Comparison of ENCODE assay signal across 17 cellular contexts in the genomic region with DNA sequence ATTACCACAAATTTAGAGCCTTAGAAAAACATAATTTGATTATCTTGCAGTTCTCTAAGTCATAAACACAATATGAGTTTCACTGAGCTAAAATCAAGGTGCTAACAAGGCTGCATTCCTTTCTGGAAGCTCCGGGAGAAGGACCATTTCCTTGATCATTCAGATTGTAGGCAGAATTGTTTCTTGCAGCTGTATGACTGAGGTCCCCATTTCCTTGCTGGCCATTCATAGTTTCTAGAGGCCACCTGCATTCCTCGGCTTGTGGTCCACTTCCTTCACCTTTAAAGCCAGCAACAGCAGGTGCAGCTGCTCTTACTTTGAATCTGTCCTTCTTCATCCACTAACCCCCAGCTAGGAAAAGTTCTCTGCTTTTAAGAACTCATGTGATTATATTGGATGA. TPM values are rescaled to one million over a fixed set of nuclear protein-coding genes. Genes with fewer than 3 reads are reported as not detected.
DNase-seq lines count a peak whose midpoint lies in the region; ATAC-seq, FAIRE-seq and TF ChIP-seq lines count a peak whose summit lies in the region.
"Had no signal": no experiment of that assay in that cellular context is flagged by ENCODE, and none has a peak within 500 bp of the region (broad histone marks: within the 10 kb centered on the region; RNA-seq: fewer than 3 reads in every experiment).

No MANE protein-coding gene starts in this region.

- H4K8ac ChIP-seq in H1 (ENCODE audit: extremely low read depth, insufficient read depth, low read length) (no peak overlapping the region), mesendoderm (ENCODE audit: low read depth, low read length) (no peak overlapping the region)

- intact Hi-C loops in esophagus muscularis mucosa (cut with DNase I) = no loop called here

- H2BK5ac ChIP-seq in H1 (ENCODE audit: low read depth, low read length) = no peak overlapping the region
- no peak overlapping the region for H2BK5ac ChIP-seq in mesendoderm (ENCODE audit: low read length)

- H3K4me2 ChIP-seq in A549 (no peak overlapping the region), H1 (ENCODE audit: insufficient read depth in 1 of 2, low read depth in 2 of 2, low read length in 2 of 2) (no peak overlapping the region), mesendoderm (ENCODE audit: low read length) (no peak overlapping the region)
- H3K4me2 ChIP-seq: BLaER1 had no signal

- H3K4me1 ChIP-seq in A549 (no peaks in the 10 kb centered on the region), HUES64 (ENCODE audit: insufficient read depth, low read length) (no peaks in the 10 kb centered on the region), H1 (replicated peaks in 1 of 4; ENCODE audit: control insufficient read depth in 3 of 4, insufficient read depth in 4 of 4, low read length in 3 of 4) (no peaks in the 10 kb centered on the region), mesendoderm (ENCODE audit: control insufficient read depth, low read depth, low read length) (no peaks in the 10 kb centered on the region), esophagus muscularis mucosa (no peaks in the 10 kb centered on the region)
- H3K4me1 ChIP-seq: BLaER1, HAP-1 had no signal

- H3K27ac ChIP-seq in A549 (no peak overlapping the region), HUES64 (ENCODE audit: low read depth, low read length) (peak overlapping the region; percentile 45; the same call in 1 of the 2 replicates), H1 (ENCODE audit: low read depth, low read length) (no peak overlapping the region), mesendoderm (ENCODE audit: low read depth, low read length) (no peak overlapping the region), esophagus muscularis mucosa (replicated peaks in 1 of 4) (no peak overlapping the region)
- H3K27ac ChIP-seq: 22Rv1, BLaER1, HL-60 had no signal

- peaks cover 14% of the 10 kb centered on the region for H3K9me3 ChIP-seq in A549
- 0 out of 2 replicates have a peak, but pooled peaks cover 2% of the 10 kb centered on the region for H3K9me3 ChIP-seq in HUES64 (ENCODE audit: insufficient read depth, low read depth, low read length)
- 0 out of 4 replicates have a peak, but pooled peaks cover 0 to 3% of the 10 kb centered on the region in 2 experiments for H3K9me3 ChIP-seq in H1 (ENCODE audit: insufficient read depth in 2 of 2, low read depth in 1 of 2, low read length in 1 of 2)
- H3K9me3 ChIP-seq in esophagus muscularis mucosa = peaks cover 0 to 7% (median 3%) of the 10 kb centered on the region in 4 donors
- H3K9me3 ChIP-seq: HAP-1 had no signal

- 94% methylated on average over 2 of the region's 2 CpGs for WGBS in A549 (ENCODE audit: missing lambda C conversion rate)
- WGBS in HUES64 = 90% methylated on average over 2 of the region's 2 CpGs
- 80% methylated on average over 2 of the region's 2 CpGs; no CpG with 5 or more reads in 1 of the 2 experiments for WGBS in H1 (ENCODE audit: extremely low coverage in 1 of 2, insufficient coverage in 1 of 2, insufficient read length in 1 of 2, insufficient replicate concordance in 2 of 2, low coverage in 1 of 2, low lambda C conversion rate in 2 of 2, missing lambda C conversion rate in 1 of 2), 2 experiments
- WGBS in mesendoderm (ENCODE audit: extremely low coverage, insufficient coverage, low lambda C conversion rate) = no CpG with 5 or more reads among the region's 2 CpGs
- WGBS in esophagus muscularis mucosa = 90% methylated on average over 2 of the region's 2 CpGs

- no peaks in the 10 kb centered on the region for H3K79me1 ChIP-seq in H1 (ENCODE audit: low read depth, low read length)
- H3K79me1 ChIP-seq in mesendoderm (ENCODE audit: low read length) = no peaks in the 10 kb centered on the region

- no peak for DNase-seq in A549 (ENCODE audit: low read depth in 1 of 2, low spot score in 1 of 2)
- DNase-seq in H1 (ENCODE audit: low read depth in 1 of 2, low spot score in 2 of 2) = no peak
- peak; percentile 10 for DNase-seq in mesendoderm
- DNase-seq in NCI-H526 (lab: John Stamatoyannopoulos, UW) = no peak
- DNase-seq in NOMO-1 treated with dmso at 0.1 percent for 144 hours (lab: John Stamatoyannopoulos, UW; ENCODE audit: unreplicated experiment) = no peak
- no peak for DNase-seq in esophagus muscularis mucosa (ENCODE audit: extremely low spot score)
- DNase-seq: CD4-positive, alpha-beta memory T cell; DMS79 treated with DMSO at 0.1 percent for 48 hours; GF-D8; GOT3; IMR-90 had no signal

- TF ChIP-seq CTCF in A549 (IDR thresholded peaks at IDR 0.05) (no peak), H1 (IDR thresholded peaks at IDR 0.05; ENCODE audit: control extremely low read depth in 1 of 3, insufficient read depth in 1 of 3, low read depth in 1 of 3, low read length in 3 of 3) (no peak), esophagus muscularis mucosa (IDR thresholded peaks at IDR 0.05) (no peak)

- CTCF ChIA-PET in A549 (lab: Yijun Ruan, JAX) = interaction anchor here (1.3 to 3.1 kb wide), 4 partner anchors 115 to 334 kb away, joined by 6 to 20 read pairs (median 8); a partner anchor contains a TSS
- CTCF ChIA-PET in H1 (lab: Charles Lee; ENCODE audit: partially characterized antibody) = interaction anchor here (0.9 to 1.2 kb wide), 2 partner anchors 10 to 207 kb away, joined by 3 to 4 read pairs; no protein-coding TSS in a partner anchor

- no peaks in the 10 kb centered on the region for H3K23me2 ChIP-seq in H1 (ENCODE audit: low read depth, low read length)

- ATAC-seq in A549 = no peak
- ATAC-seq: K562 had no signal

- no peak overlapping the region for H4K91ac ChIP-seq in H1 (replicated peaks; ENCODE audit: insufficient read length, low read length)

- H2BK15ac ChIP-seq in H1 (ENCODE audit: low read length) (no peak overlapping the region), mesendoderm (replicated peaks; ENCODE audit: low read depth) (no peak overlapping the region)

- no peak overlapping the region for H3K9ac ChIP-seq in HUES64 (ENCODE audit: low read depth, low read length)
- no peak overlapping the region for H3K9ac ChIP-seq in H1 (replicated peaks in 1 of 4; ENCODE audit: extremely low read depth in 1 of 4, low read depth in 3 of 4, low read length in 3 of 4)
- no peak overlapping the region for H3K9ac ChIP-seq in mesendoderm (ENCODE audit: low read length)
- H3K9ac ChIP-seq: BLaER1 had no signal

- H2AK5ac ChIP-seq in H1 (ENCODE audit: low read depth, low read length) (no peak overlapping the region), mesendoderm (ENCODE audit: low read length) (no peak overlapping the region)

- H3K4ac ChIP-seq in H1 (replicated peaks; ENCODE audit: insufficient read length, low read depth, low read length) = no peak overlapping the region
- no peak overlapping the region for H3K4ac ChIP-seq in mesendoderm (ENCODE audit: low read depth, low read length)

- H3K18ac ChIP-seq in H1 (ENCODE audit: extremely low read depth, low read length) (no peak overlapping the region), mesendoderm (ENCODE audit: low read length) (no peak overlapping the region)

- POLR2A ChIA-PET in A549 (lab: Yijun Ruan, JAX) (no interaction called here), H1 (lab: Charles Lee; ENCODE audit: partially characterized antibody) (interaction anchor here (0.6 kb wide), 1 partner anchor 60 kb away, joined by 3 read pairs; no protein-coding TSS in a partner anchor)

- no peak overlapping the region for H2BK120ac ChIP-seq in H1 (replicated peaks; ENCODE audit: low read depth, low read length)
- no peak overlapping the region for H2BK120ac ChIP-seq in mesendoderm (ENCODE audit: low read depth, low read length)

- no peaks in the 10 kb centered on the region for H3K36me3 ChIP-seq in HUES64 (ENCODE audit: insufficient read depth, low read length)
- H3K36me3 ChIP-seq in H1 (ENCODE audit: control insufficient read depth in 2 of 4, insufficient read depth in 4 of 4, low read length in 3 of 4) = no peaks in the 10 kb centered on the region; a peak in 1 of 8 replicates
- no peaks in the 10 kb centered on the region for H3K36me3 ChIP-seq in mesendoderm (ENCODE audit: control insufficient read depth, insufficient read depth, low read length)
- no peaks in the 10 kb centered on the region for H3K36me3 ChIP-seq in esophagus muscularis mucosa
- H3K36me3 ChIP-seq: BLaER1, HAP-1 had no signal

- TF ChIP-seq POLR2A in A549 (IDR thresholded peaks at IDR 0.05; ENCODE audit: low read length) (no peak), H1 (IDR thresholded peaks at IDR 0.05; ENCODE audit: control extremely low read depth in 1 of 2, low read depth in 2 of 2, low read length in 2 of 2) (no peak), esophagus muscularis mucosa (IDR thresholded peaks at IDR 0.05; ENCODE audit: low read depth) (no peak)

- H2BK20ac ChIP-seq in H1 (ENCODE audit: low read length) = no peak overlapping the region

- TF ChIP-seq EP300 in A549 (IDR thresholded peaks at IDR 0.05) (no peak), H1 (IDR thresholded peaks at IDR 0.05; ENCODE audit: borderline replicate concordance in 1 of 2, low read depth in 2 of 2, low read length in 2 of 2) (no peak), esophagus muscularis mucosa (IDR thresholded peaks at IDR 0.05) (no peak)

- H3K27me3 ChIP-seq in HUES64 (ENCODE audit: insufficient read depth, low read length) (no peaks in the 10 kb centered on the region), H1 (replicated peaks in 1 of 4; ENCODE audit: control insufficient read depth in 3 of 4, extremely low read depth in 1 of 4, insufficient read depth in 3 of 4, low read length in 3 of 4) (no peaks in the 10 kb centered on the region), mesendoderm (ENCODE audit: insufficient read depth, low read length, poor library complexity) (no peaks in the 10 kb centered on the region), esophagus muscularis mucosa (no peaks in the 10 kb centered on the region)
- H3K27me3 ChIP-seq: BLaER1 had no signal

- no peak overlapping the region for H3K56ac ChIP-seq in H1 (replicated peaks; ENCODE audit: insufficient read length, low read depth, low read length)
- no peak overlapping the region for H3K56ac ChIP-seq in mesendoderm (ENCODE audit: low read length)

- no peak overlapping the region for H3K14ac ChIP-seq in H1 (ENCODE audit: insufficient read length)

- no peaks in the 10 kb centered on the region for H4K20me1 ChIP-seq in H1 (replicated peaks in 1 of 2; ENCODE audit: control insufficient read depth in 1 of 2, insufficient read depth in 2 of 2, low read length in 2 of 2)
- H4K20me1 ChIP-seq: BLaER1 had no signal

- H2BK12ac ChIP-seq in H1 (ENCODE audit: low read depth, low read length) = no peak overlapping the region

- H2AFZ ChIP-seq in H1 (ENCODE audit: low read length) = no peak overlapping the region

- TF ChIP-seq RAD21 in A549 (conservative IDR thresholded peaks at IDR 0.05 in 1 of 2, IDR thresholded peaks at IDR 0.05 in 1 of 2) (no peak), H1 (IDR thresholded peaks at IDR 0.05 in 1 of 2, conservative IDR thresholded peaks at IDR 0.05 in 1 of 2; ENCODE audit: low read depth in 2 of 2, low read length in 2 of 2) (no peak)

- H4K5ac ChIP-seq in H1 (ENCODE audit: insufficient read length, low read depth, low read length) (no peak overlapping the region), mesendoderm (ENCODE audit: low read length) (no peak overlapping the region)

- H3K79me2 ChIP-seq in H1 (ENCODE audit: control insufficient read depth in 1 of 2, insufficient read depth in 2 of 2, low read length in 2 of 2) (no peaks in the 10 kb centered on the region), mesendoderm (ENCODE audit: control insufficient read depth, insufficient read depth, low read length) (no peaks in the 10 kb centered on the region)

- H3K23ac ChIP-seq in H1 (ENCODE audit: insufficient read length) = no peak overlapping the region
- no peak overlapping the region for H3K23ac ChIP-seq in mesendoderm (ENCODE audit: low read length)

- H3K4me3 ChIP-seq in A549 = no peak overlapping the region
- H3K4me3 ChIP-seq in HUES64 (ENCODE audit: low read length) = no peak overlapping the region
- H3K4me3 ChIP-seq in H1 (ENCODE audit: extremely low read depth in 1 of 4, insufficient read depth in 2 of 4, low read depth in 3 of 4, low read length in 4 of 4) = no peak overlapping the region
- no peak overlapping the region for H3K4me3 ChIP-seq in mesendoderm (ENCODE audit: low read length)
- no peak overlapping the region for H3K4me3 ChIP-seq in esophagus muscularis mucosa
- H3K4me3 ChIP-seq: BLaER1, HAP-1, K562 had no signal

- FAIRE-seq in A549 (lab: Jason Lieb, UNC) (no peak), H1 (lab: Jason Lieb, UNC) (peak; percentile 24)
- FAIRE-seq: K562 had no signal

RNA-seq across cellular contexts. Expression of a gene that starts 58.7 kb away (rescaled TPM):
- polyA plus RNA-seq in A549 (2011; rRNA removed) (28.1 and 41.8 TPM in 2 replicates), A549 (2017; fragmentation: RNase III; extraction: RNeasy Plus Mini Kit Qiagen cat#74134 plus additional on column Dnase treatment) (28.4 to 30.7 TPM (median 30.6 TPM) in 3 replicates), H1 (2011; rRNA removed) (4.1 and 7.2 TPM in 2 replicates)
- polyA plus RNA-seq in A549 (2012; cell fraction: cytosol; rRNA removed) = 5.4 and 6.3 TPM in 2 replicates
- 4.1 and 7.4 TPM in 2 replicates for polyA plus RNA-seq in A549 (2012; cell fraction: nucleus; rRNA removed)
- polyA minus RNA-seq in A549 (2011; rRNA and poly(A)+ RNA removed) = 7.4 and 7.6 TPM in 2 replicates
- 18.4 TPM for polyA plus RNA-seq in HUES64 (2013, experiment 1 of 2)
- 24.5 TPM for polyA plus RNA-seq in HUES64 (2013, experiment 2 of 2)
- 22.4 and 25.9 TPM in 2 replicates for total RNA-seq in H1 (2021; fragmentation: NEBNext Ultra II Directional; extraction: Animal tissue kit (Norgen Biotek cat#: 25700))
- 13.3 TPM for polyA plus RNA-seq in H1 (2011; cell fraction: cytosol; rRNA removed)
- 5.9 TPM for polyA plus RNA-seq in H1 (2011; cell fraction: nucleus; rRNA removed)
- 11.1 to 24.6 TPM (median 15.9 TPM) in 4 replicates for polyA plus RNA-seq in H1 (2012, experiment 1 of 2)
- polyA plus RNA-seq in H1 (2012, experiment 2 of 2) = 0.66 TPM
- 15.1 TPM for polyA plus RNA-seq in H1 (2013, experiment 1 of 2)
- polyA plus RNA-seq in H1 (2013, experiment 2 of 2) = 14.0 TPM
- 6.4 and 9.8 TPM in 2 replicates for polyA minus RNA-seq in H1 (2011; rRNA and poly(A)+ RNA removed)
- 6.2 TPM for polyA minus RNA-seq in H1 (2011; cell fraction: cytosol; rRNA and poly(A)+ RNA removed)
- 31.9 TPM for polyA minus RNA-seq in H1 (2011; cell fraction: nucleus; rRNA and poly(A)+ RNA removed)
- polyA plus RNA-seq in mesendoderm (2013, experiment 1 of 2) = 10.7 TPM
- polyA plus RNA-seq in mesendoderm (2013, experiment 2 of 2) = 8.9 TPM
- total RNA-seq in esophagus muscularis mucosa = 10 to 100 TPM in 1 of 4 donors, 1 to 10 TPM in 3; 5.5 to 11.9 (median 9.7) TPM

RNA-seq across cellular contexts. Expression of a gene that starts 59.1 kb away (rescaled TPM):
- 76.2 and 139 TPM in 2 replicates for polyA plus RNA-seq in A549 (2011; rRNA removed)
- 40.2 and 44.9 TPM in 2 replicates for polyA plus RNA-seq in A549 (2012; cell fraction: cytosol; rRNA removed)
- polyA plus RNA-seq in A549 (2012; cell fraction: nucleus; rRNA removed) = 89.2 and 111 TPM in 2 replicates
- polyA plus RNA-seq in A549 (2017; fragmentation: RNase III; extraction: RNeasy Plus Mini Kit Qiagen cat#74134 plus additional on column Dnase treatment) = 116 to 123 TPM (median 121 TPM) in 3 replicates
- 20.5 and 23.7 TPM in 2 replicates for polyA minus RNA-seq in A549 (2011; rRNA and poly(A)+ RNA removed)
- 99.3 TPM for polyA plus RNA-seq in HUES64 (2013, experiment 1 of 2)
- 114 TPM for polyA plus RNA-seq in HUES64 (2013, experiment 2 of 2)
- total RNA-seq in H1 (2021; fragmentation: NEBNext Ultra II Directional; extraction: Animal tissue kit (Norgen Biotek cat#: 25700)) = 118 and 129 TPM in 2 replicates
- 26.6 and 34.0 TPM in 2 replicates for polyA plus RNA-seq in H1 (2011; rRNA removed)
- 43.2 TPM for polyA plus RNA-seq in H1 (2011; cell fraction: cytosol; rRNA removed)
- polyA plus RNA-seq in H1 (2011; cell fraction: nucleus; rRNA removed) = 61.2 TPM
- polyA plus RNA-seq in H1 (2012, experiment 1 of 2) = 56.6 to 115 TPM (median 74.1 TPM) in 4 replicates
- polyA plus RNA-seq in H1 (2012, experiment 2 of 2) = 7.9 TPM
- polyA plus RNA-seq in H1 (2013, experiment 1 of 2) = 291 TPM
- 273 TPM for polyA plus RNA-seq in H1 (2013, experiment 2 of 2)
- polyA minus RNA-seq in H1 (2011; rRNA and poly(A)+ RNA removed) = 20.3 and 25.7 TPM in 2 replicates
- 53.5 TPM for polyA minus RNA-seq in H1 (2011; cell fraction: cytosol; rRNA and poly(A)+ RNA removed)
- 131 TPM for polyA minus RNA-seq in H1 (2011; cell fraction: nucleus; rRNA and poly(A)+ RNA removed)
- polyA plus RNA-seq in mesendoderm (2013, experiment 1 of 2) = 263 TPM
- 257 TPM for polyA plus RNA-seq in mesendoderm (2013, experiment 2 of 2)
- total RNA-seq in esophagus muscularis mucosa = 10 to 100 TPM; 14.7 to 19.8 (median 17.9) TPM
